Comparison of ENCODE assay signal across 2 cellular contexts in the genomic region with DNA sequence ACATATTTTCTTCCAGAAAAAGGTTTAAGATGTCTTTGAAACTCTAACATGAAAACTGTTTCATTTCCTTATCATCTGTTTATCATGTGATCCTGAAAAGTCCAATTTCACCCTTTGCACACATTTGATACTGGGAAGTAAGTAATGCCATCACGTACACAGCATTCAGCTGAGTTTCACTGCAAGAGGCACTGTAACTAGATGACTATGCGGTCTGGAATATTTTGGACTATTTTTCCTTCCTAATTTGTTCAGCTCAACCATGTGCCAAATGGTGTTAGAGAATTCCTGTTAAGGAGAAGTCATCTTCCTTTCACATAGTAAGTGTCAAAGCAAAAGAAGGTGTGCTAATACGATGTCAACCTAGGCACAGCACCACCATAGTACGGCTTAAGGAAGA.
TF ChIP-seq lines count a peak whose summit lies in the region.

No MANE protein-coding gene starts in this region.

TF ChIP-seq in IMR-90, 13 proteins besides CTCF, POLR2A, EP300 and RAD21:
- TF ChIP-seq CEBPB (IDR thresholded peaks at IDR 0.05; ENCODE audit: low read depth, low read length) (no peak), FOS (IDR thresholded peaks at IDR 0.05; ENCODE audit: low read depth, low read length) (no peak), USF2 (IDR thresholded peaks at IDR 0.05; ENCODE audit: low read depth, low read length) (no peak), MXI1 (IDR thresholded peaks at IDR 0.05; ENCODE audit: borderline replicate concordance, low read depth, low read length) (no peak), BHLHE40 (IDR thresholded peaks at IDR 0.05; ENCODE audit: low read depth, low read length) (no peak), MAZ (IDR thresholded peaks at IDR 0.05; ENCODE audit: borderline replicate concordance, low read depth, low read length) (no peak)
- TF ChIP-seq, protein P1, sequence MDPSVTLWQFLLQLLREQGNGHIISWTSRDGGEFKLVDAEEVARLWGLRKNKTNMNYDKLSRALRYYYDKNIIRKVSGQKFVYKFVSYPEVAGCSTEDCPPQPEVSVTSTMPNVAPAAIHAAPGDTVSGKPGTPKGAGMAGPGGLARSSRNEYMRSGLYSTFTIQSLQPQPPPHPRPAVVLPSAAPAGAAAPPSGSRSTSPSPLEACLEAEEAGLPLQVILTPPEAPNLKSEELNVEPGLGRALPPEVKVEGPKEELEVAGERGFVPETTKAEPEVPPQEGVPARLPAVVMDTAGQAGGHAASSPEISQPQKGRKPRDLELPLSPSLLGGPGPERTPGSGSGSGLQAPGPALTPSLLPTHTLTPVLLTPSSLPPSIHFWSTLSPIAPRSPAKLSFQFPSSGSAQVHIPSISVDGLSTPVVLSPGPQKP (IDR thresholded peaks at IDR 0.05; ENCODE audit: borderline replicate concordance, low read depth, low read length) = no peak

TF ChIP-seq in H1, 55 proteins besides CTCF, POLR2A, EP300 and RAD21:
- no peak for TF ChIP-seq ATF3 (IDR thresholded peaks at IDR 0.05; ENCODE audit: insufficient read depth, low read depth, low read length)
- TF ChIP-seq SIX5 (IDR thresholded peaks at IDR 0.05; ENCODE audit: low read depth, low read length) = no peak
- no peak for TF ChIP-seq JUN (IDR thresholded peaks at IDR 0.05; ENCODE audit: low read depth, low read length)
- no peak for TF ChIP-seq TAF1 (IDR thresholded peaks at IDR 0.05; ENCODE audit: low read depth, low read length)
- no peak for TF ChIP-seq POU5F1 (IDR thresholded peaks at IDR 0.05; ENCODE audit: low read depth, low read length)
- TF ChIP-seq BRCA1 (IDR thresholded peaks at IDR 0.05; ENCODE audit: low read depth, low read length) = no peak
- TF ChIP-seq RFX5 (IDR thresholded peaks at IDR 0.05; ENCODE audit: borderline replicate concordance, low read depth, low read length) = no peak
- no peak for TF ChIP-seq CEBPB (IDR thresholded peaks at IDR 0.05; ENCODE audit: low read depth, low read length)
- no peak for TF ChIP-seq TCF12 (IDR thresholded peaks at IDR 0.05; ENCODE audit: low read depth, low read length)
- TF ChIP-seq TBP (IDR thresholded peaks at IDR 0.05; ENCODE audit: low read depth, low read length) = no peak
- TF ChIP-seq SIN3A (conservative IDR thresholded peaks at IDR 0.05 in 1 of 2, IDR thresholded peaks at IDR 0.05 in 1 of 2; ENCODE audit: low read depth in 1 of 2, low read length in 2 of 2) = no peak
- TF ChIP-seq SP2 (IDR thresholded peaks at IDR 0.05; ENCODE audit: low read length) = no peak
- TF ChIP-seq MAFK (IDR thresholded peaks at IDR 0.05; ENCODE audit: low read depth, low read length) = no peak
- no peak for TF ChIP-seq SP4 (IDR thresholded peaks at IDR 0.05; ENCODE audit: low read length)
- no peak for TF ChIP-seq BCL11A (IDR thresholded peaks at IDR 0.05; ENCODE audit: low read depth in 2 of 2, low read length in 2 of 2)
- TF ChIP-seq, protein P2, sequence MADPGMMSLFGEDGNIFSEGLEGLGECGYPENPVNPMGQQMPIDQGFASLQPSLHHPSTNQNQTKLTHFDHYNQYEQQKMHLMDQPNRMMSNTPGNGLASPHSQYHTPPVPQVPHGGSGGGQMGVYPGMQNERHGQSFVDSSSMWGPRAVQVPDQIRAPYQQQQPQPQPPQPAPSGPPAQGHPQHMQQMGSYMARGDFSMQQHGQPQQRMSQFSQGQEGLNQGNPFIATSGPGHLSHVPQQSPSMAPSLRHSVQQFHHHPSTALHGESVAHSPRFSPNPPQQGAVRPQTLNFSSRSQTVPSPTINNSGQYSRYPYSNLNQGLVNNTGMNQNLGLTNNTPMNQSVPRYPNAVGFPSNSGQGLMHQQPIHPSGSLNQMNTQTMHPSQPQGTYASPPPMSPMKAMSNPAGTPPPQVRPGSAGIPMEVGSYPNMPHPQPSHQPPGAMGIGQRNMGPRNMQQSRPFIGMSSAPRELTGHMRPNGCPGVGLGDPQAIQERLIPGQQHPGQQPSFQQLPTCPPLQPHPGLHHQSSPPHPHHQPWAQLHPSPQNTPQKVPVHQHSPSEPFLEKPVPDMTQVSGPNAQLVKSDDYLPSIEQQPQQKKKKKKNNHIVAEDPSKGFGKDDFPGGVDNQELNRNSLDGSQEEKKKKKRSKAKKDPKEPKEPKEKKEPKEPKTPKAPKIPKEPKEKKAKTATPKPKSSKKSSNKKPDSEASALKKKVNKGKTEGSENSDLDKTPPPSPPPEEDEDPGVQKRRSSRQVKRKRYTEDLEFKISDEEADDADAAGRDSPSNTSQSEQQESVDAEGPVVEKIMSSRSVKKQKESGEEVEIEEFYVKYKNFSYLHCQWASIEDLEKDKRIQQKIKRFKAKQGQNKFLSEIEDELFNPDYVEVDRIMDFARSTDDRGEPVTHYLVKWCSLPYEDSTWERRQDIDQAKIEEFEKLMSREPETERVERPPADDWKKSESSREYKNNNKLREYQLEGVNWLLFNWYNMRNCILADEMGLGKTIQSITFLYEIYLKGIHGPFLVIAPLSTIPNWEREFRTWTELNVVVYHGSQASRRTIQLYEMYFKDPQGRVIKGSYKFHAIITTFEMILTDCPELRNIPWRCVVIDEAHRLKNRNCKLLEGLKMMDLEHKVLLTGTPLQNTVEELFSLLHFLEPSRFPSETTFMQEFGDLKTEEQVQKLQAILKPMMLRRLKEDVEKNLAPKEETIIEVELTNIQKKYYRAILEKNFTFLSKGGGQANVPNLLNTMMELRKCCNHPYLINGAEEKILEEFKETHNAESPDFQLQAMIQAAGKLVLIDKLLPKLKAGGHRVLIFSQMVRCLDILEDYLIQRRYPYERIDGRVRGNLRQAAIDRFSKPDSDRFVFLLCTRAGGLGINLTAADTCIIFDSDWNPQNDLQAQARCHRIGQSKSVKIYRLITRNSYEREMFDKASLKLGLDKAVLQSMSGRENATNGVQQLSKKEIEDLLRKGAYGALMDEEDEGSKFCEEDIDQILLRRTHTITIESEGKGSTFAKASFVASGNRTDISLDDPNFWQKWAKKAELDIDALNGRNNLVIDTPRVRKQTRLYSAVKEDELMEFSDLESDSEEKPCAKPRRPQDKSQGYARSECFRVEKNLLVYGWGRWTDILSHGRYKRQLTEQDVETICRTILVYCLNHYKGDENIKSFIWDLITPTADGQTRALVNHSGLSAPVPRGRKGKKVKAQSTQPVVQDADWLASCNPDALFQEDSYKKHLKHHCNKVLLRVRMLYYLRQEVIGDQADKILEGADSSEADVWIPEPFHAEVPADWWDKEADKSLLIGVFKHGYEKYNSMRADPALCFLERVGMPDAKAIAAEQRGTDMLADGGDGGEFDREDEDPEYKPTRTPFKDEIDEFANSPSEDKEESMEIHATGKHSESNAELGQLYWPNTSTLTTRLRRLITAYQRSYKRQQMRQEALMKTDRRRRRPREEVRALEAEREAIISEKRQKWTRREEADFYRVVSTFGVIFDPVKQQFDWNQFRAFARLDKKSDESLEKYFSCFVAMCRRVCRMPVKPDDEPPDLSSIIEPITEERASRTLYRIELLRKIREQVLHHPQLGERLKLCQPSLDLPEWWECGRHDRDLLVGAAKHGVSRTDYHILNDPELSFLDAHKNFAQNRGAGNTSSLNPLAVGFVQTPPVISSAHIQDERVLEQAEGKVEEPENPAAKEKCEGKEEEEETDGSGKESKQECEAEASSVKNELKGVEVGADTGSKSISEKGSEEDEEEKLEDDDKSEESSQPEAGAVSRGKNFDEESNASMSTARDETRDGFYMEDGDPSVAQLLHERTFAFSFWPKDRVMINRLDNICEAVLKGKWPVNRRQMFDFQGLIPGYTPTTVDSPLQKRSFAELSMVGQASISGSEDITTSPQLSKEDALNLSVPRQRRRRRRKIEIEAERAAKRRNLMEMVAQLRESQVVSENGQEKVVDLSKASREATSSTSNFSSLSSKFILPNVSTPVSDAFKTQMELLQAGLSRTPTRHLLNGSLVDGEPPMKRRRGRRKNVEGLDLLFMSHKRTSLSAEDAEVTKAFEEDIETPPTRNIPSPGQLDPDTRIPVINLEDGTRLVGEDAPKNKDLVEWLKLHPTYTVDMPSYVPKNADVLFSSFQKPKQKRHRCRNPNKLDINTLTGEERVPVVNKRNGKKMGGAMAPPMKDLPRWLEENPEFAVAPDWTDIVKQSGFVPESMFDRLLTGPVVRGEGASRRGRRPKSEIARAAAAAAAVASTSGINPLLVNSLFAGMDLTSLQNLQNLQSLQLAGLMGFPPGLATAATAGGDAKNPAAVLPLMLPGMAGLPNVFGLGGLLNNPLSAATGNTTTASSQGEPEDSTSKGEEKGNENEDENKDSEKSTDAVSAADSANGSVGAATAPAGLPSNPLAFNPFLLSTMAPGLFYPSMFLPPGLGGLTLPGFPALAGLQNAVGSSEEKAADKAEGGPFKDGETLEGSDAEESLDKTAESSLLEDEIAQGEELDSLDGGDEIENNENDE (IDR thresholded peaks at IDR 0.05; ENCODE audit: insufficient replicate concordance, low read length) = no peak
- TF ChIP-seq NANOG (IDR thresholded peaks at IDR 0.05; ENCODE audit: insufficient read depth, low read depth, low read length, poor library complexity, severe bottlenecking) = no peak
- TF ChIP-seq, protein P3, sequence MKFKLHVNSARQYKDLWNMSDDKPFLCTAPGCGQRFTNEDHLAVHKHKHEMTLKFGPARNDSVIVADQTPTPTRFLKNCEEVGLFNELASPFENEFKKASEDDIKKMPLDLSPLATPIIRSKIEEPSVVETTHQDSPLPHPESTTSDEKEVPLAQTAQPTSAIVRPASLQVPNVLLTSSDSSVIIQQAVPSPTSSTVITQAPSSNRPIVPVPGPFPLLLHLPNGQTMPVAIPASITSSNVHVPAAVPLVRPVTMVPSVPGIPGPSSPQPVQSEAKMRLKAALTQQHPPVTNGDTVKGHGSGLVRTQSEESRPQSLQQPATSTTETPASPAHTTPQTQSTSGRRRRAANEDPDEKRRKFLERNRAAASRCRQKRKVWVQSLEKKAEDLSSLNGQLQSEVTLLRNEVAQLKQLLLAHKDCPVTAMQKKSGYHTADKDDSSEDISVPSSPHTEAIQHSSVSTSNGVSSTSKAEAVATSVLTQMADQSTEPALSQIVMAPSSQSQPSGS (IDR thresholded peaks at IDR 0.05; ENCODE audit: low read length) = no peak
